In the genomic region with DNA sequence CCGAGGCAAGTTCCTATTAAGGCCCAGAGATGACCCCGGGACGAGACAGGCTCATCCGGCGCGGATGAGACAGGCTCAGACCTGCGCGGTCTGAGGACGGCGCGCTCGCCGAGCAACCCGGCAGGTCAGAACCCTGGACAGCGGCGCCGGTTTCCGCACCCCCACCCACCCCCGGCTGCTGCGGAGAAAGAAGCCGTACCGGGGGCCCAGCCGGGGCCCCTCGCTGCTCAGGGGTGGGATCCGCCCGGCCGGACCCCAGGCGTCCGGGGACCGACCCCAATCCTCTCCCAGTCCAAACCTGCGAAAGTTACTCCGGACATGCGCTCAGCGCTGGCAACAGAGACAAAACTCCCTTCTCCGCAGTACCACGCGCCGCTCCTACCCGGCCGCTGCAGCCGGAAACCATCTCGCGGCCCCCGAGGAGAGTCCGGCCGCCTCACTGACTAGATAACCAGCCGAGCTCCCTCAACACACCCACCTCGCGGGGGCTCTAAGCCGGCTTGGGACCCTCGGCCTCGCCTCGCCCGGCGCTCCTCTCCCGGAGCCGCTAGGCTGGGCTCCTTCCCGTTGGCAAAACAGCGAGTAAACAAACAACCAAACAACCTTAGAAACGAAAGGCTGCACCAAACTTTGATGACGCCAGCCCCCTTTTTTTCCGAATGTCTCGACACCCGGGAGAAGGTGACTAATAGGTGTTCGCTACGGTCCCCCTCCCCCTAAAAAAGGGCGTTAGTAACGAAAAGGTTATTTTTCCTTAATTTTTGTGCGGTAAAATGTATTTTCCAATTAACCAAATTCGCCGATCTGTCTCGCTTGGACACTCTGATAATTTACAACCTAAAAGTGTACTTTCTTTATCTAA, we compare ENCODE assay signal across 8 cellular contexts. TPM values are rescaled to one million over a fixed set of nuclear protein-coding genes. Genes with fewer than 3 reads are reported as not detected.
DNase-seq lines count a peak whose midpoint lies in the region; ATAC-seq and TF ChIP-seq lines count a peak whose summit lies in the region.

No MANE protein-coding gene starts in this region.

- no peak overlapping the region for H3K4me3 Mint-ChIP-seq in activated CD4-positive, alpha-beta memory T cell treated with anti-CD3 and anti-CD28 coated beads, Interleukin-2, amount 10 ng/mL, durations not matched to agents 7 days and 5 days

- H3K9me3 Mint-ChIP-seq in activated CD4-positive, alpha-beta memory T cell treated with anti-CD3 and anti-CD28 coated beads, Interleukin-2, amount 10 ng/mL, durations not matched to agents 7 days and 5 days, result no peaks in the 10 kb centered on the region

- H4K91ac ChIP-seq in mesenchymal stem cell (ENCODE audit: low read length), result no peak overlapping the region

- peaks cover 17% of the 10 kb centered on the region for H3K4me1 Mint-ChIP-seq in activated CD4-positive, alpha-beta memory T cell treated with anti-CD3 and anti-CD28 coated beads, Interleukin-2, amount 10 ng/mL, durations not matched to agents 7 days and 5 days

- H4K8ac ChIP-seq in mesenchymal stem cell (ENCODE audit: low read length), result no peak overlapping the region

- H3K27me3 Mint-ChIP-seq in activated CD4-positive, alpha-beta memory T cell treated with anti-CD3 and anti-CD28 coated beads, Interleukin-2, amount 10 ng/mL, durations not matched to agents 7 days and 5 days, result peaks cover 78% of the 10 kb centered on the region

- H3K4me3 ChIP-seq in GM12865 (ENCODE audit: low read depth, low read length), result no peak overlapping the region
- H3K4me3 ChIP-seq in endocrine pancreas (ENCODE audit: control insufficient read depth, insufficient read depth, low read length), result peak overlapping the region; percentile 42
- peak overlapping the region; percentile 33 to 63 for H3K4me3 ChIP-seq in mesenchymal stem cell (ENCODE audit: insufficient read depth in 1 of 2, low read depth in 1 of 2, low read length in 2 of 2)

- WGBS in mesenchymal stem cell, result 2% methylated on average over 67 of the region's 72 CpGs

- H2BK12ac ChIP-seq in mesenchymal stem cell (ENCODE audit: low read length in 2 of 2), result no peak overlapping the region

- H3K4me2 ChIP-seq in mesenchymal stem cell (ENCODE audit: low read length, poor library complexity, severe bottlenecking), result peak overlapping the region; percentile 85

- H3K14ac ChIP-seq in mesenchymal stem cell (ENCODE audit: low read length in 2 of 2), result no peak overlapping the region

- CTCF ChIA-PET in activated CD4-positive, alpha-beta memory T cell treated with anti-CD3 and anti-CD28 coated beads, Interleukin-2, amount 10 ng/mL, durations not matched to agents 7 days and 5 days (lab: Charles Lee), result interaction anchor here (1.0 to 1.4 kb wide), 3 partner anchors 9 to 197 kb away, joined by 3 to 7 read pairs (median 6); no protein-coding TSS in a partner anchor

- no peak for TF ChIP-seq CTCF in GM12865 (IDR thresholded peaks at IDR 0.05; ENCODE audit: insufficient read depth, low read depth, low read length, missing control alignments)

- ATAC-seq in HG03432 (IDR thresholded peaks at IDR 0.05; ENCODE audit: unreplicated experiment), result peak; percentile 60

- no peak overlapping the region for H2BK5ac ChIP-seq in mesenchymal stem cell (ENCODE audit: low read depth, low read length, poor library complexity, severe bottlenecking)

- H3K4ac ChIP-seq in mesenchymal stem cell (ENCODE audit: low read depth in 1 of 2, low read length in 2 of 2), result no peak overlapping the region

- H3K36me3 Mint-ChIP-seq in activated CD4-positive, alpha-beta memory T cell treated with anti-CD3 and anti-CD28 coated beads, Interleukin-2, amount 10 ng/mL, durations not matched to agents 7 days and 5 days (ENCODE audit: low read depth), result no peaks in the 10 kb centered on the region

- H2BK120ac ChIP-seq in mesenchymal stem cell (ENCODE audit: low read depth, low read length), result no peak overlapping the region

- H2BK15ac ChIP-seq in mesenchymal stem cell (ENCODE audit: low read depth, poor library complexity, severe bottlenecking), result no peak overlapping the region

- DNase-seq in GM12865 (ENCODE audit: low read depth) (peak; percentile 15), mesenchymal stem cell (peak; percentile 35), NCI-H187 treated with DMSO at 0.1 percent for 48 hours (lab: John Stamatoyannopoulos, UW) (no peak), amniotic stem cell (lab: John Stamatoyannopoulos, UW) (no peak)
- peak; percentile 62 for DNase-seq in activated CD4-positive, alpha-beta memory T cell treated with anti-CD3 and anti-CD28 coated beads, Interleukin-2, amount 10 ng/mL, durations not matched to agents 7 days and 5 days
- peak; percentile 19 to 25 for DNase-seq in stimulated activated CD8-positive, alpha-beta memory T cell treated with anti-CD3 and anti-CD28 coated beads, Interleukin-7, amount 100 ng/mL, for 48 hours (ENCODE audit: extremely low read depth in 1 of 2, low read depth in 1 of 2)

- H2AK5ac ChIP-seq in mesenchymal stem cell (ENCODE audit: low read length, severe bottlenecking), result no peak overlapping the region

- H3K27ac ChIP-seq in mesenchymal stem cell (ENCODE audit: low read length, poor library complexity, severe bottlenecking), result no peak overlapping the region

- no peaks in the 10 kb centered on the region for H3K36me3 ChIP-seq in endocrine pancreas (ENCODE audit: control insufficient read depth, insufficient read depth, low read length)
- no peaks in the 10 kb centered on the region for H3K36me3 ChIP-seq in mesenchymal stem cell (ENCODE audit: control insufficient read depth in 1 of 2, insufficient read depth in 2 of 2, low read depth in 1 of 2, low read length in 2 of 2)

- H3K27ac Mint-ChIP-seq in activated CD4-positive, alpha-beta memory T cell treated with anti-CD3 and anti-CD28 coated beads, Interleukin-2, amount 10 ng/mL, durations not matched to agents 7 days and 5 days, result peak overlapping the region; percentile 45

- H3K9ac ChIP-seq in endocrine pancreas (ENCODE audit: control insufficient read depth, insufficient read depth, low read length) (no peak overlapping the region), mesenchymal stem cell (ENCODE audit: low read length) (no peak overlapping the region)

- H3K79me1 ChIP-seq in mesenchymal stem cell (replicated peaks; ENCODE audit: low read length, poor library complexity, severe bottlenecking), result no peaks in the 10 kb centered on the region

- H3K27me3 ChIP-seq in endocrine pancreas (ENCODE audit: control insufficient read depth, insufficient read depth, low read length) (peaks cover 35% of the 10 kb centered on the region), mesenchymal stem cell (ENCODE audit: control insufficient read depth in 1 of 2, insufficient read depth in 1 of 2, low read length in 2 of 2) (peaks cover 78 to 99% of the 10 kb centered on the region in 2 experiments)

- H2AFZ ChIP-seq in mesenchymal stem cell (ENCODE audit: low read depth, low read length), result no peak overlapping the region

- H3K18ac ChIP-seq in mesenchymal stem cell (ENCODE audit: low read depth in 1 of 2, low read length in 2 of 2), result no peak overlapping the region

- POLR2A ChIA-PET in activated CD4-positive, alpha-beta memory T cell treated with anti-CD3 and anti-CD28 coated beads, Interleukin-2, amount 10 ng/mL, durations not matched to agents 7 days and 5 days (lab: Charles Lee), result no interaction called here

- no peak overlapping the region for H3K23ac ChIP-seq in mesenchymal stem cell (ENCODE audit: low read length in 2 of 2)

- H3K4me1 ChIP-seq in endocrine pancreas (ENCODE audit: control insufficient read depth, insufficient read depth, low read length), result no peaks in the 10 kb centered on the region
- peaks cover 20% of the 10 kb centered on the region for H3K4me1 ChIP-seq in mesenchymal stem cell (ENCODE audit: control insufficient read depth, insufficient read depth, low read depth, low read length)

- no peaks in the 10 kb centered on the region for H3K9me3 ChIP-seq in endocrine pancreas (ENCODE audit: control insufficient read depth, low read length)
- no peaks in the 10 kb centered on the region for H3K9me3 ChIP-seq in mesenchymal stem cell (ENCODE audit: control insufficient read depth, low read length)

RNA-seq across cellular contexts. Expression of gene DRGX, which starts 2.3 kb away (rescaled TPM):
- total RNA-seq in activated CD4-positive, alpha-beta memory T cell treated with anti-CD3 and anti-CD28 coated beads, Interleukin-2, amount 10 ng/mL, durations not matched to agents 7 days and 5 days, result not detected
- not detected for polyA plus RNA-seq in mesenchymal stem cell (2013, experiment 1 of 2)
- polyA plus RNA-seq in mesenchymal stem cell (2013, experiment 2 of 2), result not detected

Comparison
In these comparisons a context has a peak if more than half of its experiments do, and no peak if none do; other contexts are left out.
1. DNase-seq: peak in GM12865 (single experiment), activated CD4-positive, alpha-beta memory T cell treated with anti-CD3 and anti-CD28 coated beads, Interleukin-2, amount 10 ng/mL, durations not matched to agents 7 days and 5 days (single experiment), mesenchymal stem cell (single experiment) and stimulated activated CD8-positive, alpha-beta memory T cell treated with anti-CD3 and anti-CD28 coated beads, Interleukin-7, amount 100 ng/mL, for 48 hours (2 of 2); none in NCI-H187 treated with DMSO at 0.1 percent for 48 hours (single experiment) and amniotic stem cell (single experiment).